Comparison of ENCODE assay signal across 1 cellular context in genomic region chr11:65382804-65383368, GRCh38.
A peak's percentile ranks its signal among the peaks of the same experiment; 100 is the strongest.
TF ChIP-seq lines count a peak whose summit lies in the region.

No MANE protein-coding gene starts in this region.

TF ChIP-seq in GM12878, 131 proteins besides CTCF, POLR2A, EP300 and RAD21:
- TF ChIP-seq SMAD5 (IDR thresholded peaks at IDR 0.05; ENCODE audit: low read depth) (0 out of 2 replicates have a peak, but pooled peaks have one; percentile 46), LARP7 (IDR thresholded peaks at IDR 0.05) (peak; percentile 7; the same call in 1 of the 2 replicates), MTA3 (IDR thresholded peaks at IDR 0.05; ENCODE audit: borderline replicate concordance, low read length) (0 out of 2 replicates have a peak, but pooled peaks have one; percentile 19), ZBTB33 (IDR thresholded peaks at IDR 0.05) (peak; percentile 43; the same call in 1 of the 2 replicates), RB1 (IDR thresholded peaks at IDR 0.05; ENCODE audit: borderline replicate concordance) (no peak), TAF1 (IDR thresholded peaks at IDR 0.05; ENCODE audit: borderline replicate concordance, low read depth, low read length) (no peak), ZBED1 (IDR thresholded peaks at IDR 0.05; ENCODE audit: borderline replicate concordance) (no peak)
TF ChIP-seq in GM12878: peak in this region for 4.
